ENCODE assay signal across 19 cellular contexts in the genomic region with DNA sequence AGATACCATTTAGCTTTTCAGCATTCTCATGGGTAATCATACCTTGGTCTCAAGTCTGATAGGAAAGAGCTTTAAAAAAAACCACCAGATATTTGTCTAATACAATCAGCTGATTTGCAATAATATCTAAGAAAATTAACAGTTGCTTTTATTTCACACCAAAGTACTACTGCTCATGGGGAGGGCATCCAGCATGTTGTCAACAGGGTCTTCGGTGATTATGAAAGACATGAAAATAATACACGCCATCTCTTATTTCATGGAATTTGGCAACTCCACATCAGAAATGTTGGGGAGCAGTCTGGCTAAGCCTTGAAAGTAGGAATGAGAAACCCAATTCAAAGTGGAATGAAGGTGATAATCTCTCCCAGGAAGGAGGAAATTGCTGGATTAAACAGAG. TPM values are rescaled to one million over a fixed set of nuclear protein-coding genes. Genes with fewer than 3 reads are reported as not detected.
"Had no signal": no experiment of that assay in that cellular context is flagged by ENCODE, and none has a peak within 500 bp of the region (broad histone marks: within the 10 kb centered on the region; RNA-seq: fewer than 3 reads in every experiment).

No MANE protein-coding gene starts in this region.

- H3K36me3 Mint-ChIP-seq: natural killer cell treated with Interleukin-12 subunit alpha and Interleukin-12 subunit beta and Interleukin-15 and Interleukin-18, amount 100 ng/mL, for 72 hours; neural progenitor cell had no signal

- DNase-seq: caudate nucleus; colonic mucosa; dermis blood vessel endothelial cell; foreskin melanocyte; heart right ventricle; hypothalamus; islet precursor cell; mammary epithelial cell; mucosa of descending colon; nucleus accumbens; pancreas; sigmoid colon; stimulated activated CD4-positive, alpha-beta T cell treated with anti-CD3 and anti-CD28 coated beads, Interleukin-2, amount 100 ng/mL, for 24 hours; stimulated activated naive CD4-positive, alpha-beta T cell had no signal

- H3K36me3 ChIP-seq: colonic mucosa, heart right ventricle, neural progenitor cell, pancreas, sigmoid colon had no signal

- H3K4me2 ChIP-seq: neural progenitor cell had no signal

- ATAC-seq: heart right ventricle; left lobe of liver; mucosa of descending colon; natural killer cell treated with Interleukin-12 subunit alpha and Interleukin-12 subunit beta and Interleukin-15 and Interleukin-18, amount 100 ng/mL, for 72 hours; pancreas had no signal

- H3K27ac ChIP-seq: colonic mucosa, heart right ventricle, neural progenitor cell, pancreas had no signal

- H3K9ac ChIP-seq: neural progenitor cell had no signal

- H3K27ac Mint-ChIP-seq: natural killer cell treated with Interleukin-12 subunit alpha and Interleukin-12 subunit beta and Interleukin-15 and Interleukin-18, amount 100 ng/mL, for 72 hours; neural progenitor cell had no signal

- H3K27me3 ChIP-seq: colonic mucosa, heart right ventricle, neural progenitor cell, pancreas, sigmoid colon had no signal

- H3K9me3 ChIP-seq: colonic mucosa, heart right ventricle, mucosa of descending colon, pancreas, sigmoid colon had no signal

- H3K4me3 Mint-ChIP-seq: natural killer cell treated with Interleukin-12 subunit alpha and Interleukin-12 subunit beta and Interleukin-15 and Interleukin-18, amount 100 ng/mL, for 72 hours; neural progenitor cell had no signal

- H3K4me1 ChIP-seq: colonic mucosa, heart right ventricle, neural progenitor cell, pancreas had no signal

- H3K4me3 ChIP-seq: colonic mucosa, heart right ventricle, mucosa of descending colon, neural progenitor cell, pancreas had no signal

- H3K4me1 Mint-ChIP-seq: neural progenitor cell had no signal

- H3K9me3 Mint-ChIP-seq: natural killer cell treated with Interleukin-12 subunit alpha and Interleukin-12 subunit beta and Interleukin-15 and Interleukin-18, amount 100 ng/mL, for 72 hours; neural progenitor cell had no signal

RNA-seq across cellular contexts. Expression of a gene that starts 3.0 kb away (rescaled TPM):
- total RNA-seq: dermis blood vessel endothelial cell; endothelial cell of umbilical vein; left lobe of liver; mammary epithelial cell; natural killer cell treated with Interleukin-12 subunit alpha and Interleukin-12 subunit beta and Interleukin-15 and Interleukin-18, amount 100 ng/mL, for 72 hours; pancreas; pulmonary artery endothelial cell had no signal
